9 cellular contexts compared by ENCODE assay signal in genomic region chr18:49250819-49251388, GRCh38.
DNase-seq lines count a peak whose midpoint lies in the region; ATAC-seq and TF ChIP-seq lines count a peak whose summit lies in the region.
"Had no signal": no experiment of that assay in that cellular context is flagged by ENCODE, and none has a peak within 500 bp of the region (broad histone marks: within the 10 kb centered on the region; RNA-seq: fewer than 3 reads in every experiment).

No MANE protein-coding gene starts in this region.

- no peak overlapping the region for H2AK5ac ChIP-seq in mesendoderm (ENCODE audit: low read length)

- H3K18ac ChIP-seq in mesendoderm (ENCODE audit: low read length): no peak overlapping the region

- no peak overlapping the region for H2BK120ac ChIP-seq in mesendoderm (ENCODE audit: low read depth, low read length)

- H2BK5ac ChIP-seq in mesendoderm (ENCODE audit: low read length): no peak overlapping the region

- no peak overlapping the region for H4K8ac ChIP-seq in mesendoderm (ENCODE audit: low read depth, low read length)

- H3K36me3 Mint-ChIP-seq in brain: peaks cover 23% of the 10 kb centered on the region

- no peaks in the 10 kb centered on the region for H3K27me3 ChIP-seq in DOHH2 (ENCODE audit: control insufficient read depth, low read length)
- H3K27me3 ChIP-seq in mesendoderm (ENCODE audit: insufficient read depth, low read length, poor library complexity): no peaks in the 10 kb centered on the region

- H3K9me3 Mint-ChIP-seq in brain: peaks cover 0 to 3% (median 0%) of the 10 kb centered on the region in 5 experiments
- H3K9me3 Mint-ChIP-seq: activated T-helper 2 cell treated with anti-CD3 and anti-CD28 coated beads, Interferon-gamma antibody, Interleukin-2, Interleukin-4, amounts not matched to agents 10 μg/mL and 5 μg/mL and 100 μg/mL, durations not matched to agents 14 hours and 24 hours and 36 hours had no signal

- TF ChIP-seq CTCF in DOHH2 (IDR thresholded peaks at IDR 0.05; ENCODE audit: low read depth, low read length, poor library complexity, severe bottlenecking) (peak; percentile 46), brain (conservative IDR thresholded peaks at IDR 0.05) (peak; percentile 61 to 68)

- 0 out of 2 replicates have a peak, but pooled peaks cover 2% of the 10 kb centered on the region for H3F3A ChIP-seq in DOHH2 (ENCODE audit: control insufficient read depth, insufficient read depth)

- no peaks in the 10 kb centered on the region for H3K79me2 ChIP-seq in DOHH2 (ENCODE audit: control insufficient read depth, low read length)
- H3K79me2 ChIP-seq in mesendoderm (ENCODE audit: control insufficient read depth, insufficient read depth, low read length): no peaks in the 10 kb centered on the region

- H3K4me3 Mint-ChIP-seq in brain: no peak overlapping the region

- H3K4me1 ChIP-seq in DOHH2 (ENCODE audit: control insufficient read depth, low read length) (peaks cover 4% of the 10 kb centered on the region), mesendoderm (ENCODE audit: control insufficient read depth, low read depth, low read length) (no peaks in the 10 kb centered on the region)

- H3K4me2 ChIP-seq in DOHH2 (ENCODE audit: low read length) (no peak overlapping the region), mesendoderm (ENCODE audit: low read length) (no peak overlapping the region)

- no peak overlapping the region for H3K9ac ChIP-seq in mesendoderm (ENCODE audit: low read length)

- H2BK15ac ChIP-seq in mesendoderm (replicated peaks; ENCODE audit: low read depth): no peak overlapping the region

- WGBS in mesendoderm (ENCODE audit: extremely low coverage, insufficient coverage, low lambda C conversion rate): no CpG with 5 or more reads among the region's 4 CpGs

- H3K27ac ChIP-seq in DOHH2 (ENCODE audit: low read depth, low read length) (no peak overlapping the region), mesendoderm (ENCODE audit: low read depth, low read length) (no peak overlapping the region)

- H3K27ac Mint-ChIP-seq in brain: no peak overlapping the region
- H3K27ac Mint-ChIP-seq: activated T-helper 2 cell treated with anti-CD3 and anti-CD28 coated beads, Interferon-gamma antibody, Interleukin-2, Interleukin-4, amounts not matched to agents 10 μg/mL and 5 μg/mL and 100 μg/mL, durations not matched to agents 14 hours and 24 hours and 36 hours had no signal

- H3K36me3 ChIP-seq in DOHH2 (ENCODE audit: control insufficient read depth, low read length) (peaks cover 10% of the 10 kb centered on the region), mesendoderm (ENCODE audit: control insufficient read depth, insufficient read depth, low read length) (no peaks in the 10 kb centered on the region)

- no peak overlapping the region for H4K5ac ChIP-seq in mesendoderm (ENCODE audit: low read length)

- H3K4ac ChIP-seq in mesendoderm (ENCODE audit: low read depth, low read length): no peak overlapping the region

- H3K4me1 Mint-ChIP-seq in brain: peaks cover 7% of the 10 kb centered on the region

- H3K56ac ChIP-seq in mesendoderm (ENCODE audit: low read length): no peak overlapping the region

- H3K9me3 ChIP-seq in DOHH2 (ENCODE audit: control insufficient read depth, insufficient read depth, low read length): no peaks in the 10 kb centered on the region

- peaks cover 4% of the 10 kb centered on the region for H3K27me3 Mint-ChIP-seq in brain

- H4K20me1 ChIP-seq in DOHH2 (ENCODE audit: control insufficient read depth, insufficient read depth, low read depth, low read length): no peaks in the 10 kb centered on the region

- no peaks in the 10 kb centered on the region for H3K9me2 ChIP-seq in DOHH2 (replicated peaks; ENCODE audit: control insufficient read depth, low read length)

- H3K4me3 ChIP-seq in DOHH2 (ENCODE audit: low read length) (no peak overlapping the region), mesendoderm (ENCODE audit: low read length) (no peak overlapping the region)

- no peaks in the 10 kb centered on the region for H3K79me1 ChIP-seq in mesendoderm (ENCODE audit: low read length)

- H3K23ac ChIP-seq in mesendoderm (ENCODE audit: low read length): no peak overlapping the region

- peak; percentile 59 for DNase-seq in LHCN-M2 (ENCODE audit: low read depth)
- DNase-seq in mesendoderm: peak; percentile 62
- DNase-seq in DMS79 (lab: John Stamatoyannopoulos, UW): no peak
- DNase-seq in activated CD8-positive, alpha-beta memory T cell treated with anti-CD3 and anti-CD28 coated beads, Interleukin-2, amount 50 U/mL, for 48 hours: no peak

- ATAC-seq in HG03108 (IDR thresholded peaks at IDR 0.05; ENCODE audit: unreplicated experiment) (no peak), GM21528 (IDR thresholded peaks at IDR 0.05; ENCODE audit: low FRiP score, unreplicated experiment) (no peak)

Comparison
In these comparisons a context has a peak if more than half of its experiments do, and no peak if none do; other contexts are left out.
1. DNase-seq: peak in LHCN-M2 (single experiment) and mesendoderm (single experiment); none in DMS79 (single experiment) and activated CD8-positive, alpha-beta memory T cell treated with anti-CD3 and anti-CD28 coated beads, Interleukin-2, amount 50 U/mL, for 48 hours (single experiment).